In the genomic region with DNA sequence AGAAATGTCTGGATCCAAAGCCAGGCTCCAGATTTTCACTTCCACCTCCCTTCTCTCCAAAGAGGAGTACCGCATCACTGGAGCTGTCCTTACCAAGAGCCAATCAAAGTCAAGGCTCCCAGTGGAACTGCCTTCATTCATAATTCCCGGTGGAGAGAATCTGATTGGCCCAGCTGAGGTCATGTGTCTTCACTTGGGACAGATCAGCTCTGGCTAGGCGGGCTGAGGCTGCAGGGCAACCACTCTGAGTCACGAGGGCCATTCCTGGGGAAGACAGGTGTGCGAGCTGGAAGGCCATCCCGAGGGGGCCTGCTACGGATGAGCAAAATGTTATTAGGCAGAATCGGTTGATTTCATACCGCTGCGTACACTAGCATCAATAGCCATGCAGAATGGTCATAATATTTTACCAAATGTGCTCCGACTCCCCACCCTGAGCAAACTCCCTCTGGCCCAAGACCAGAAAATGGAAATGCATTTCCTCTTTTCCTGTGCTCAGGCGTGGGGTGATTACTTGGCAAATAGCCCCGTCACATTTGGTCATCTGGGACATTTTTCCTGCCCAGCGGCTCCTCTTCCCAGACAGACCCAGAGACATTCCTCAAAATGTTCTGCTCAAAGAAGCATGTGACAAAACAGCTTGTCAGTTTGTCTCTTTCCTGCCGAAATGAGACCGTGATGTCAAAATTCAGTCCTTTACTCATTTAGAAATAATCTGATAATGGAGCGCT, we compare ENCODE assay signal across 17 cellular contexts.
DNase-seq lines count a peak whose midpoint lies in the region; ATAC-seq, FAIRE-seq and TF ChIP-seq lines count a peak whose summit lies in the region.
"Had no signal": no experiment of that assay in that cellular context is flagged by ENCODE, and none has a peak within 500 bp of the region (broad histone marks: within the 10 kb centered on the region; RNA-seq: fewer than 3 reads in every experiment).

No MANE protein-coding gene starts in this region.

- no peak overlapping the region for H3K9ac ChIP-seq in endodermal cell (ENCODE audit: extremely low read depth, low read length, poor library complexity, severe bottlenecking)
- H3K9ac ChIP-seq: neural progenitor cell had no signal

- H3K27me3 ChIP-seq in right atrium auricular region (no peaks in the 10 kb centered on the region), endodermal cell (ENCODE audit: control insufficient read depth, insufficient read depth, low read length, poor library complexity, severe bottlenecking) (peaks cover 6% of the 10 kb centered on the region)
- H3K27me3 ChIP-seq: neural progenitor cell had no signal

- no peak overlapping the region for H3K4me3 Mint-ChIP-seq in endodermal cell
- H3K4me3 Mint-ChIP-seq in activated T-cell treated with anti-CD3 and anti-CD28 coated beads, Interleukin-2, amount 50 U/mL, for 24 hours, result no peak overlapping the region
- H3K4me3 Mint-ChIP-seq: activated T-helper 1 cell treated with anti-CD3 and anti-CD28 coated beads, Interleukin-12 subunit alpha, Interleukin-12 subunit beta, Interleukin-2, Interleukin-4 antibody, amounts not matched to agents 30 ng/mL and 10 ng/mL and 1 ng/mL, durations not matched to agents 14 hours and 24 hours and 36 hours; neural progenitor cell had no signal

- H3K27me3 Mint-ChIP-seq in endodermal cell (ENCODE audit: insufficient read depth), result peaks cover 9% of the 10 kb centered on the region
- H3K27me3 Mint-ChIP-seq in activated T-cell treated with anti-CD3 and anti-CD28 coated beads, Interleukin-2, amount 50 U/mL, for 24 hours, result peaks cover 60% of the 10 kb centered on the region

- H3K36me3 Mint-ChIP-seq in endodermal cell (ENCODE audit: low read depth), result no peaks in the 10 kb centered on the region
- H3K36me3 Mint-ChIP-seq in activated T-cell treated with anti-CD3 and anti-CD28 coated beads, Interleukin-2, amount 50 U/mL, for 24 hours (ENCODE audit: low read depth), result no peaks in the 10 kb centered on the region
- no peaks in the 10 kb centered on the region for H3K36me3 Mint-ChIP-seq in activated naive CD4-positive, alpha-beta T cell treated with anti-CD3 and anti-CD28 coated beads, Interleukin-2, amount 50 U/mL, for 72 hours
- H3K36me3 Mint-ChIP-seq: neural progenitor cell had no signal

- H3K4me1 Mint-ChIP-seq in endodermal cell, result no peaks in the 10 kb centered on the region
- H3K4me1 Mint-ChIP-seq in activated T-cell treated with anti-CD3 and anti-CD28 coated beads, Interleukin-2, amount 50 U/mL, for 24 hours (ENCODE audit: low read depth), result no peaks in the 10 kb centered on the region

- H3K4me1 ChIP-seq in right atrium auricular region (no peaks in the 10 kb centered on the region), endodermal cell (ENCODE audit: control insufficient read depth, insufficient read depth, low read length) (no peaks in the 10 kb centered on the region)
- H3K4me1 ChIP-seq: neural progenitor cell had no signal

- WGBS in endodermal cell (ENCODE audit: insufficient coverage in 1 of 2, insufficient read length in 1 of 2), 2 experiments, result 86 to 91% methylated on average over 15 to 17 of the region's 17 CpGs

- no peak for FAIRE-seq in HTR-8/SVneo (lab: Jason Lieb, UNC)
- FAIRE-seq: endometrium, TTC549 had no signal

- H3K9me3 Mint-ChIP-seq in endodermal cell, result no peaks in the 10 kb centered on the region
- no peaks in the 10 kb centered on the region for H3K9me3 Mint-ChIP-seq in activated T-cell treated with anti-CD3 and anti-CD28 coated beads, Interleukin-2, amount 50 U/mL, for 24 hours
- H3K9me3 Mint-ChIP-seq in activated naive CD4-positive, alpha-beta T cell treated with anti-CD3 and anti-CD28 coated beads, Interleukin-2, amount 50 U/mL, for 72 hours, result no peaks in the 10 kb centered on the region
- H3K9me3 Mint-ChIP-seq: activated T-helper 1 cell treated with anti-CD3 and anti-CD28 coated beads, Interleukin-12 subunit alpha, Interleukin-12 subunit beta, Interleukin-2, Interleukin-4 antibody, amounts not matched to agents 30 ng/mL and 10 ng/mL and 1 ng/mL, durations not matched to agents 14 hours and 24 hours and 36 hours had no signal

- peak; percentile 40 for ATAC-seq in left ventricle myocardium superior
- ATAC-seq in activated naive CD4-positive, alpha-beta T cell treated with anti-CD3 and anti-CD28 coated beads, Interleukin-2, amount 50 U/mL, for 72 hours, result no peak

- no peaks in the 10 kb centered on the region for H3K36me3 ChIP-seq in right atrium auricular region
- no peaks in the 10 kb centered on the region for H3K36me3 ChIP-seq in endodermal cell (ENCODE audit: control insufficient read depth, insufficient read depth, low read length)
- H3K36me3 ChIP-seq: neural progenitor cell had no signal

- intact Hi-C loops in left ventricle myocardium superior (cut with micrococcal nuclease), result no loop called here

- H3K9me3 ChIP-seq in right atrium auricular region, result no peaks in the 10 kb centered on the region
- no peaks in the 10 kb centered on the region for H3K9me3 ChIP-seq in endodermal cell (ENCODE audit: control insufficient read depth, low read length)

- TF ChIP-seq CTCF in right atrium auricular region (IDR thresholded peaks at IDR 0.05) (no peak), endodermal cell (conservative IDR thresholded peaks at IDR 0.05) (no peak)

- DNase-seq in left ventricle myocardium superior (peak; percentile 32), right atrium auricular region (ENCODE audit: low spot score) (no peak), NCI-H69 (lab: John Stamatoyannopoulos, UW) (peak; percentile 97), endodermal cell (peak; percentile 79), HTR-8/SVneo (ENCODE audit: insufficient read length, low spot score) (no peak)
- no peak for DNase-seq in effector CD8-positive, alpha-beta T cell (lab: John Stamatoyannopoulos, UW)
- DNase-seq in activated T-cell treated with anti-CD3 and anti-CD28 coated beads, Interleukin-2, amount 50 U/mL, for 24 hours, result no peak
- DNase-seq in activated naive CD4-positive, alpha-beta T cell treated with anti-CD3 and anti-CD28 coated beads, Interleukin-2, amount 50 U/mL, for 72 hours (ENCODE audit: low spot score in 2 of 2), result no peak
- DNase-seq: activated CD4-positive, alpha-beta T cell treated with anti-CD3 and anti-CD28 coated beads, Interleukin-2, amount 50 U/mL, for 48 hours; AML-193; Calu3; mesenchymal stem cell; SIG-M5 had no signal

- no peak overlapping the region for H3K27ac Mint-ChIP-seq in endodermal cell
- no peak overlapping the region for H3K27ac Mint-ChIP-seq in activated T-cell treated with anti-CD3 and anti-CD28 coated beads, Interleukin-2, amount 50 U/mL, for 24 hours
- no peak overlapping the region for H3K27ac Mint-ChIP-seq in activated naive CD4-positive, alpha-beta T cell treated with anti-CD3 and anti-CD28 coated beads, Interleukin-2, amount 50 U/mL, for 72 hours
- H3K27ac Mint-ChIP-seq: activated T-helper 1 cell treated with anti-CD3 and anti-CD28 coated beads, Interleukin-12 subunit alpha, Interleukin-12 subunit beta, Interleukin-2, Interleukin-4 antibody, amounts not matched to agents 30 ng/mL and 10 ng/mL and 1 ng/mL, durations not matched to agents 14 hours and 24 hours and 36 hours; neural progenitor cell had no signal

- no peak overlapping the region for H3K4me3 ChIP-seq in right atrium auricular region
- H3K4me3 ChIP-seq in endodermal cell (ENCODE audit: low read length), result no peak overlapping the region
- H3K4me3 ChIP-seq: neural progenitor cell had no signal

- H3K27ac ChIP-seq in right atrium auricular region (no peak overlapping the region), endodermal cell (ENCODE audit: low read depth, low read length) (no peak overlapping the region)
- H3K27ac ChIP-seq: neural progenitor cell had no signal

Comparison
In these comparisons a context has a peak if more than half of its experiments do, and no peak if none do; other contexts are left out.
1. DNase-seq: peak in left ventricle myocardium superior (single experiment), NCI-H69 (single experiment) and endodermal cell (single experiment); none in right atrium auricular region (single experiment), HTR-8/SVneo (single experiment), effector CD8-positive, alpha-beta T cell (single experiment), activated T-cell treated with anti-CD3 and anti-CD28 coated beads, Interleukin-2, amount 50 U/mL, for 24 hours (single experiment) and activated naive CD4-positive, alpha-beta T cell treated with anti-CD3 and anti-CD28 coated beads, Interleukin-2, amount 50 U/mL, for 72 hours (0 of 2).